2 cellular contexts compared by ENCODE assay signal in genomic region chr1:35795295-35795694, GRCh38.
TF ChIP-seq lines count a peak whose summit lies in the region.

No MANE protein-coding gene starts in this region.

TF ChIP-seq in HEK293, 187 proteins besides CTCF, POLR2A, EP300 and RAD21 (continues in another document):
- TF ChIP-seq PRDM1 (tag by site-specific recombination; IDR thresholded peaks at IDR 0.05) = 0 out of 2 replicates have a peak, but pooled peaks have one; percentile 35
- peak; percentile 74 for TF ChIP-seq PRDM6 (tag by site-specific recombination; IDR thresholded peaks at IDR 0.05)
- TF ChIP-seq GLIS1 (tag by site-specific recombination; IDR thresholded peaks at IDR 0.05) = no peak
- TF ChIP-seq MEIS1 (CRISPR knock-in tag; IDR thresholded peaks at IDR 0.05; ENCODE audit: borderline replicate concordance) = no peak
- TF ChIP-seq ZSCAN23 (tag by site-specific recombination; IDR thresholded peaks at IDR 0.05) = no peak
- TF ChIP-seq ZNF433 (tag by site-specific recombination; IDR thresholded peaks at IDR 0.05; ENCODE audit: low read depth) = no peak
- TF ChIP-seq ZNF692 (tag by site-specific recombination; IDR thresholded peaks at IDR 0.05) = no peak
- no peak for TF ChIP-seq ZNF23 (tag by site-specific recombination; IDR thresholded peaks at IDR 0.05; ENCODE audit: borderline replicate concordance)
- no peak for TF ChIP-seq ZNF473 (tag by site-specific recombination; IDR thresholded peaks at IDR 0.05)
- peak; percentile 38 for TF ChIP-seq ZNF366 (tag by site-specific recombination; conservative IDR thresholded peaks at IDR 0.05)
- no peak for TF ChIP-seq ZBTB6 (tag by site-specific recombination; IDR thresholded peaks at IDR 0.05)
- TF ChIP-seq ZNF335 (tag by site-specific recombination; conservative IDR thresholded peaks at IDR 0.05) = no peak
- TF ChIP-seq ZNF18 (tag by site-specific recombination; IDR thresholded peaks at IDR 0.05) = no peak
- no peak for TF ChIP-seq ZNF280C (tag by site-specific recombination; IDR thresholded peaks at IDR 0.05)
- TF ChIP-seq ZSCAN16 (tag by site-specific recombination; IDR thresholded peaks at IDR 0.05) = no peak
- no peak for TF ChIP-seq RBAK (tag by site-specific recombination; IDR thresholded peaks at IDR 0.05)
- TF ChIP-seq KLF9 (tag by site-specific recombination; IDR thresholded peaks at IDR 0.05; ENCODE audit: low read depth) = no peak; the same call in 1 of the 2 replicates
- TF ChIP-seq ZNF548 (tag by site-specific recombination; IDR thresholded peaks at IDR 0.05) = no peak
- no peak for TF ChIP-seq ZBTB1 (tag by site-specific recombination; IDR thresholded peaks at IDR 0.05)
- TF ChIP-seq OVOL3 (tag by site-specific recombination; IDR thresholded peaks at IDR 0.05) = no peak; the same call in 1 of the 2 replicates
- TF ChIP-seq ZNF600 (tag by site-specific recombination; IDR thresholded peaks at IDR 0.05) = 0 out of 2 replicates have a peak, but pooled peaks have one; percentile 30
- peak; percentile 91 for TF ChIP-seq FEZF1 (tag by site-specific recombination; IDR thresholded peaks at IDR 0.05)
- peak; percentile 51; the same call in 1 of the 2 replicates for TF ChIP-seq ZBTB17 (tag by site-specific recombination; IDR thresholded peaks at IDR 0.05)
- TF ChIP-seq ZFHX2 (tag by site-specific recombination; conservative IDR thresholded peaks at IDR 0.05) = no peak
- no peak for TF ChIP-seq ZNF140 (tag by site-specific recombination; IDR thresholded peaks at IDR 0.05)
- peak; percentile 23; the same call in 1 of the 2 replicates for TF ChIP-seq ZXDB (tag by site-specific recombination; IDR thresholded peaks at IDR 0.05)

TF ChIP-seq in K562, 482 proteins besides CTCF, POLR2A, EP300 and RAD21:
- TF ChIP-seq MAX (CRISPR knock-in tag; IDR thresholded peaks at IDR 0.05) (no peak), NCOA4 (IDR thresholded peaks at IDR 0.05; ENCODE audit: partially characterized antibody) (no peak), POLR2B (IDR thresholded peaks at IDR 0.05; ENCODE audit: low read depth, partially characterized antibody) (no peak), MIER1 (IDR thresholded peaks at IDR 0.05; ENCODE audit: low read depth) (no peak), MED1 (CRISPR knock-in tag; IDR thresholded peaks at IDR 0.05; ENCODE audit: borderline replicate concordance) (no peak), MTF1 (CRISPR knock-in tag; IDR thresholded peaks at IDR 0.05; ENCODE audit: borderline replicate concordance) (no peak), GTF2A2 (tag; IDR thresholded peaks at IDR 0.05) (no peak), TAF7 (tag; IDR thresholded peaks at IDR 0.05) (no peak), ZNF24 (IDR thresholded peaks at IDR 0.05) (no peak), NUFIP1 (IDR thresholded peaks at IDR 0.05; ENCODE audit: partially characterized antibody) (no peak), STAT5A (IDR thresholded peaks at IDR 0.05; ENCODE audit: borderline replicate concordance, low read length) (no peak), NFXL1 (CRISPR knock-in tag; IDR thresholded peaks at IDR 0.05) (no peak), CEBPZ (IDR thresholded peaks at IDR 0.05; ENCODE audit: borderline replicate concordance, low read depth, low read length) (no peak)
